Comparison of ENCODE assay signal across 13 cellular contexts in genomic region chr7:130489140-130489967, GRCh38. TPM values are rescaled to one million over a fixed set of nuclear protein-coding genes. Genes with fewer than 3 reads are reported as not detected.
DNase-seq lines count a peak whose midpoint lies in the region; ATAC-seq and TF ChIP-seq lines count a peak whose summit lies in the region.
"Had no signal": no experiment of that assay in that cellular context is flagged by ENCODE, and none has a peak within 500 bp of the region (broad histone marks: within the 10 kb centered on the region; RNA-seq: fewer than 3 reads in every experiment).

No MANE protein-coding gene starts in this region.

- H3K4me1 ChIP-seq in trophoblast cell (ENCODE audit: control insufficient read depth in 1 of 2, insufficient read depth in 2 of 2, low read length in 2 of 2) (peaks cover 17 to 37% of the 10 kb centered on the region in 2 experiments), BE2C (no peaks in the 10 kb centered on the region)

- H3K4me3 ChIP-seq in fibroblast of villous mesenchyme (ENCODE audit: low read depth, low read length): no peak overlapping the region
- no peak overlapping the region for H3K4me3 ChIP-seq in trophoblast cell (ENCODE audit: low read depth, low read length)
- no peak overlapping the region for H3K4me3 ChIP-seq in BE2C (ENCODE audit: low read depth, low read length)
- H3K4me3 ChIP-seq: right atrium auricular region had no signal

- peak; percentile 85 for ATAC-seq in SK-N-SH treated with all-trans-retinoic acid at 6 μM for 48 hours
- no peak for ATAC-seq in HG02852 (IDR thresholded peaks at IDR 0.05; ENCODE audit: unreplicated experiment)

- peak overlapping the region; percentile 75 for H4K8ac ChIP-seq in trophoblast cell (ENCODE audit: low read depth, low read length)

- H4K12ac ChIP-seq in trophoblast cell (ENCODE audit: low read depth, low read length): no peak overlapping the region

- H3K4me2 ChIP-seq in trophoblast cell (ENCODE audit: low read length): peak overlapping the region; percentile 35

- H3K23ac ChIP-seq in trophoblast cell (ENCODE audit: low read length): no peak overlapping the region

- no peaks in the 10 kb centered on the region for H3K27me3 ChIP-seq in trophoblast cell (ENCODE audit: insufficient read depth, low read length)
- peaks cover 36% of the 10 kb centered on the region for H3K27me3 ChIP-seq in BE2C
- H3K27me3 ChIP-seq: Peyer's patch had no signal

- peak; percentile 45 for DNase-seq in ELR (ENCODE audit: low read depth)
- DNase-seq in fibroblast of villous mesenchyme (ENCODE audit: low read depth): peak; percentile 94
- peak; percentile 78 to 94 for DNase-seq in trophoblast cell
- no peak for DNase-seq in BE2C
- no peak for DNase-seq in HEK293T (ENCODE audit: extremely low spot score)
- DNase-seq in HCEC 1CT: no peak
- DNase-seq: activated CD4-positive, CD25-positive, alpha-beta regulatory T cell; effector CD4-positive, alpha-beta T cell; NCI-H1436 treated with DMSO at 0.1 percent for 48 hours; Peyer's patch had no signal

- peak overlapping the region; percentile 96 for H3K27ac ChIP-seq in trophoblast cell (ENCODE audit: low read depth, low read length)
- H3K27ac ChIP-seq: Peyer's patch, right atrium auricular region had no signal

- no peak for TF ChIP-seq CTCF in fibroblast of villous mesenchyme (IDR thresholded peaks at IDR 0.05; ENCODE audit: insufficient read depth, low read depth, low read length)
- TF ChIP-seq CTCF in BE2C (IDR thresholded peaks at IDR 0.05; ENCODE audit: low read depth, low read length): no peak

- no peak overlapping the region for H3K9ac ChIP-seq in trophoblast cell (ENCODE audit: low read length)

- no peak overlapping the region for H2AFZ ChIP-seq in trophoblast cell (ENCODE audit: insufficient read depth, low read length, poor library complexity)

- peak overlapping the region; percentile 28 for H2AK5ac ChIP-seq in trophoblast cell (ENCODE audit: low read length)

- H2BK12ac ChIP-seq in trophoblast cell (ENCODE audit: low read length): peak overlapping the region; percentile 59

- peak overlapping the region; percentile 61 for H3K4ac ChIP-seq in trophoblast cell (ENCODE audit: low read depth, low read length)

- H3K36me3 ChIP-seq in trophoblast cell (ENCODE audit: control insufficient read depth in 1 of 2, insufficient read depth in 2 of 2, low read length in 2 of 2) (peaks cover 0 to 9% of the 10 kb centered on the region in 2 experiments), BE2C (no peaks in the 10 kb centered on the region)
- H3K36me3 ChIP-seq: Peyer's patch, right atrium auricular region had no signal

- H2BK120ac ChIP-seq in trophoblast cell (ENCODE audit: insufficient read depth, low read length, poor library complexity): peak overlapping the region; percentile 73

- peaks cover 47% of the 10 kb centered on the region for H3K79me1 ChIP-seq in trophoblast cell (ENCODE audit: low read length)

- peak overlapping the region; percentile 81 for H4K91ac ChIP-seq in trophoblast cell (ENCODE audit: low read depth, low read length)

- CTCF ChIA-PET in HEK293T (lab: Yijun Ruan, JAX): no interaction called here

- POLR2A ChIA-PET in HEK293T (lab: Yijun Ruan, JAX): no interaction called here

- peak overlapping the region; percentile 81 for H3K14ac ChIP-seq in trophoblast cell (ENCODE audit: low read length)

- peak overlapping the region; percentile 70 for H2BK5ac ChIP-seq in trophoblast cell (ENCODE audit: low read depth, low read length, poor library complexity)

- H3K18ac ChIP-seq in trophoblast cell (ENCODE audit: low read length): peak overlapping the region; percentile 42

- H3K79me2 ChIP-seq in trophoblast cell (ENCODE audit: control insufficient read depth, insufficient read depth, low read length, poor library complexity): peaks cover 29% of the 10 kb centered on the region

- H3K9me3 ChIP-seq in trophoblast cell (ENCODE audit: insufficient read depth, low read depth, low read length) (peaks cover 9% of the 10 kb centered on the region), BE2C (no peaks in the 10 kb centered on the region)
- H3K9me3 ChIP-seq: Peyer's patch, right atrium auricular region had no signal

- WGBS in trophoblast cell (ENCODE audit: extremely low coverage, insufficient coverage, insufficient read length): no CpG with 5 or more reads among the region's 10 CpGs

TF ChIP-seq in SK-N-SH treated with all-trans-retinoic acid at 6 μM for 48 hours, 23 proteins besides CTCF, POLR2A, EP300 and RAD21:
- TF ChIP-seq ISL1 (CRISPR knock-in tag; IDR thresholded peaks at IDR 0.05) (peak; percentile 91), ZFP30 (CRISPR knock-in tag; IDR thresholded peaks at IDR 0.05) (no peak), GLIS3 (CRISPR knock-in tag; IDR thresholded peaks at IDR 0.05) (peak; percentile 16; the same call in 1 of the 2 replicates), CREB5 (CRISPR knock-in tag; IDR thresholded peaks at IDR 0.05; ENCODE audit: low read depth) (no peak), CSDC2 (CRISPR knock-in tag; IDR thresholded peaks at IDR 0.05) (peak; percentile 36; the same call in 1 of the 2 replicates), SNAI2 (CRISPR knock-in tag; IDR thresholded peaks at IDR 0.05) (no peak)

TF ChIP-seq in HEK293T, 16 proteins besides CTCF, POLR2A, EP300 and RAD21:
- TF ChIP-seq L3MBTL2 (conservative IDR thresholded peaks at IDR 0.05) (no peak), CTBP1 (IDR thresholded peaks at IDR 0.05; ENCODE audit: borderline replicate concordance) (no peak), FOXA1 (IDR thresholded peaks at IDR 0.05) (no peak), HDGF (IDR thresholded peaks at IDR 0.05; ENCODE audit: borderline replicate concordance) (no peak), TARDBP (IDR thresholded peaks at IDR 0.05) (no peak), SP1 (IDR thresholded peaks at IDR 0.05) (no peak), ZNF384 (IDR thresholded peaks at IDR 0.05) (no peak), SUZ12 (IDR thresholded peaks at IDR 0.05) (no peak), FOXM1 (IDR thresholded peaks at IDR 0.05; ENCODE audit: borderline replicate concordance) (no peak), ELF4 (IDR thresholded peaks at IDR 0.05) (no peak), BHLHE40 (IDR thresholded peaks at IDR 0.05; ENCODE audit: borderline replicate concordance) (no peak)

RNA-seq across cellular contexts. Expression of gene MEST, which starts 2.5 kb away (rescaled TPM):
- 302 and 606 TPM in 2 replicates for total RNA-seq in fibroblast of villous mesenchyme
- 338 and 343 TPM in 2 replicates for polyA plus RNA-seq in trophoblast cell (2013)
- polyA plus RNA-seq in BE2C (2012; ENCODE audit: insufficient read depth, insufficient read length, low read depth): not detected

RNA-seq across cellular contexts. Expression of gene CEP41, which starts 48.5 kb away (rescaled TPM):
- 9.7 and 12.5 TPM in 2 replicates for total RNA-seq in fibroblast of villous mesenchyme
- polyA plus RNA-seq in trophoblast cell (2013): 13.5 and 14.0 TPM in 2 replicates
- polyA plus RNA-seq in BE2C (2012; ENCODE audit: insufficient read depth, insufficient read length, low read depth): 23.2 TPM

Comparison
In these comparisons a context has a peak if more than half of its experiments do, and no peak if none do; other contexts are left out.
1. DNase-seq: peak in ELR (single experiment), fibroblast of villous mesenchyme (single experiment) and trophoblast cell (2 of 2); none in BE2C (single experiment), HEK293T (single experiment) and HCEC 1CT (single experiment).